ENCODE assay signal across 8 cellular contexts in the genomic region with DNA sequence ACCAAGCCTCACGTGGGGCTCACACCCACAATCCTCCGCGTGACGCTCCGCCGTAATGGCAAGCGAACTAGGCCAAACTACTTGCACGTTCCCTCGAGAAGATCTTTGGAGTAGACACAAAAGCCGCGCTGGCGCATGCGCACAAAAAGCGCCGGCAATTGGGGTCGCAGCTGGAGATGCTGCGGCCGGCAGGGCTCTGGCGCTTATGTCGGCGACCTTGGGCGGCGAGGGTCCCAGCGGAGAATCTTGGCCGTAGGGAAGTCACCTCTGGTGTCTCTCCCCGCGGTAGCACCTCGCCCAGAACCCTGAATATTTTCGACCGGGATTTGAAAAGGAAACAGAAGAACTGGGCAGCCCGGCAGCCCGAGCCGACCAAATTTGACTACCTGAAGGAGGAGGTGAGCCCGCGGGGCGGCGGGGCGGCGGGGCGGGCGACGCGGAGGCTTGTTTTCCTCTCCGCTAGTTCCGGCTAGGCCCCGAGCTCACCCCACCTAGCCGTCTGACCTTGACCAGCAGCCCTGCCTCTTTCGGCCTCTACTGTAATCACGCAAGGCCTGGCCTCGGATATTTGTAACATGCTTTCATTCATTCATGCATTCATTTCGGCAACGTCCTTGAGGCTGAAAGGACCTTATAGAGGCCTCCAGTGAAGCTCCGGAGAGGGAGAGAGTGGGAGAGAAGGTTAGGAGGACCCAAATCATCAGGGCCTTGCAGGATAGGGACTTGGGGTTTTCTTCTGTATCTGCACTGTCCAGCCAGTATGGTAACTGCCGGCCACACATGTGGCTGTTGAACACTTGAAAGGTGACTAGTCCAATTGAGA. TPM values are rescaled to one million over a fixed set of nuclear protein-coding genes. Genes with fewer than 3 reads are reported as not detected.
DNase-seq lines count a peak whose midpoint lies in the region; ATAC-seq and TF ChIP-seq lines count a peak whose summit lies in the region.

TSS of gene ESF1 (minus strand) at position 27 of the 823 bp plus-strand sequence. CDS start 1,779 bp downstream, outside the sequence.
TSS of gene NDUFAF5 (plus strand) at position 136 of the 823 bp plus-strand sequence. CDS start at position 177, 41 bp downstream.

- H3K4me3 ChIP-seq in AG04450 (ENCODE audit: low read depth, low read length) (peak within 1 kb of the TSS; percentile 90), cardiac fibroblast (replicated peaks in 1 of 2; ENCODE audit: low read depth in 2 of 2, low read length in 2 of 2) (peak within 1 kb of the TSS; percentile 89 to 91)

- H3K27ac ChIP-seq in AG04450 (ENCODE audit: low read depth, low read length), result peak within 1 kb of the TSS; percentile 62

- peak; percentile 94 for DNase-seq in AG04450 (ENCODE audit: low read depth, low spot score)
- peak; percentile 83 for DNase-seq in NCI-H226
- peak; percentile 92 for DNase-seq in WTC11 (ENCODE audit: low spot score)
- DNase-seq in cardiac fibroblast (ENCODE audit: low read depth in 2 of 2), result peak; percentile 97
- peak; percentile 91 to 93 (median 91) for DNase-seq in immature natural killer cell
- DNase-seq in smooth muscle cell of the brain vasculature (ENCODE audit: low read depth, low spot score), result peak; percentile 91

- no peaks in the 10 kb centered on the region for H3K27me3 ChIP-seq in AG04450 (ENCODE audit: control insufficient read depth, insufficient read depth, low read length)

- H3K36me3 Mint-ChIP-seq in WTC11 (peaks cover 44% of the 10 kb centered on the region), immature natural killer cell (peaks cover 21 to 25% (median 23%) of the 10 kb centered on the region in 3 donors)

- H3K27me3 Mint-ChIP-seq in WTC11 (ENCODE audit: low read depth) (no peaks in the 10 kb centered on the region), immature natural killer cell (ENCODE audit: low read depth in 3 of 3) (peaks cover 7 to 12% (median 12%) of the 10 kb centered on the region in 3 donors)

- TF ChIP-seq CTCF in AG04450 (IDR thresholded peaks at IDR 0.05; ENCODE audit: low read depth, low read length) (no peak), WTC11 (IDR thresholded peaks at IDR 0.05) (no peak), cardiac fibroblast (IDR thresholded peaks at IDR 0.05; ENCODE audit: low read depth, low read length) (no peak)

- peak within 1 kb of the TSS; percentile 99 for H3K27ac Mint-ChIP-seq in WTC11
- peak within 1 kb of the TSS; percentile 90 to 100 (median 96) for H3K27ac Mint-ChIP-seq in immature natural killer cell

- POLR2A ChIA-PET in AG04450 (lab: Yijun Ruan, JAX) (interaction anchor here (0.8 to 1.1 kb wide), 3 partner anchors 16 to 108 kb away, joined by 3 to 4 read pairs (median 3); no protein-coding TSS in a partner anchor), WTC11 (lab: Charles Lee) (interaction anchor here (0.7 to 1.1 kb wide), 3 partner anchors 11 to 1053 kb away, joined by 3 to 4 read pairs (median 3); no protein-coding TSS in a partner anchor)

- H3K9me3 Mint-ChIP-seq in WTC11 (no peaks in the 10 kb centered on the region), immature natural killer cell (no peaks in the 10 kb centered on the region)

- ATAC-seq in GM18909 (IDR thresholded peaks at IDR 0.05; ENCODE audit: poor library complexity, unreplicated experiment), result peak; percentile 97
- ATAC-seq in HG03175 (IDR thresholded peaks at IDR 0.05; ENCODE audit: unreplicated experiment), result peak; percentile 94
- ATAC-seq in WTC11, result peak; percentile 88

- CTCF ChIA-PET in AG04450 (lab: Charles Lee) (interaction anchor here (0.8 to 3.3 kb wide), 7 partner anchors 13 to 669 kb away, joined by 3 to 58 read pairs (median 5); no protein-coding TSS in a partner anchor), WTC11 (lab: Charles Lee) (interaction anchor here (0.6 to 2.6 kb wide), 4 partner anchors 13 to 212 kb away, joined by 3 to 16 read pairs (median 8); no protein-coding TSS in a partner anchor)

- H3K4me1 Mint-ChIP-seq in WTC11 (peaks cover 22% of the 10 kb centered on the region), immature natural killer cell (peaks cover 35 to 66% of the 10 kb centered on the region in 2 donors)

- H3K4me3 Mint-ChIP-seq in WTC11, result peak within 1 kb of the TSS; percentile 99
- H3K4me3 Mint-ChIP-seq in immature natural killer cell, result peak within 1 kb of the TSS; percentile 95 to 100 (median 98)

- H3K9me3 ChIP-seq in AG04450 (ENCODE audit: control insufficient read depth, insufficient read depth, low read length), result no peaks in the 10 kb centered on the region

TF ChIP-seq in WTC11, 78 proteins besides CTCF, POLR2A, EP300 and RAD21 (continues in another document):
- TF ChIP-seq, protein P1, sequence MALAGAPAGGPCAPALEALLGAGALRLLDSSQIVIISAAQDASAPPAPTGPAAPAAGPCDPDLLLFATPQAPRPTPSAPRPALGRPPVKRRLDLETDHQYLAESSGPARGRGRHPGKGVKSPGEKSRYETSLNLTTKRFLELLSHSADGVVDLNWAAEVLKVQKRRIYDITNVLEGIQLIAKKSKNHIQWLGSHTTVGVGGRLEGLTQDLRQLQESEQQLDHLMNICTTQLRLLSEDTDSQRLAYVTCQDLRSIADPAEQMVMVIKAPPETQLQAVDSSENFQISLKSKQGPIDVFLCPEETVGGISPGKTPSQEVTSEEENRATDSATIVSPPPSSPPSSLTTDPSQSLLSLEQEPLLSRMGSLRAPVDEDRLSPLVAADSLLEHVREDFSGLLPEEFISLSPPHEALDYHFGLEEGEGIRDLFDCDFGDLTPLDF (CRISPR knock-in tag; IDR thresholded peaks at IDR 0.05), result no peak; the same call in 1 of the 2 replicates
- TF ChIP-seq PRRX2 (CRISPR knock-in tag; IDR thresholded peaks at IDR 0.05), result no peak
- peak; percentile 82 for TF ChIP-seq GABPB1 (CRISPR knock-in tag; IDR thresholded peaks at IDR 0.05)
- peak; percentile 91; the same call in 1 of the 2 replicates for TF ChIP-seq FOXP1 (CRISPR knock-in tag; IDR thresholded peaks at IDR 0.05; ENCODE audit: borderline replicate concordance)
- no peak; the same call in 1 of the 2 replicates for TF ChIP-seq TP53 (CRISPR knock-in tag; IDR thresholded peaks at IDR 0.05)
- peak; percentile 94 for TF ChIP-seq MAX (CRISPR knock-in tag; IDR thresholded peaks at IDR 0.05)
- TF ChIP-seq NR2C2 (CRISPR knock-in tag; IDR thresholded peaks at IDR 0.05), result no peak
- peak; percentile 79 for TF ChIP-seq SP1 (CRISPR knock-in tag; conservative IDR thresholded peaks at IDR 0.05)
- TF ChIP-seq ETV6 (CRISPR knock-in tag; IDR thresholded peaks at IDR 0.05), result peak; percentile 82; the same call in 1 of the 2 replicates
- TF ChIP-seq FOXK1 (CRISPR knock-in tag; IDR thresholded peaks at IDR 0.05), result peak; percentile 91; the same call in 1 of the 2 replicates
- no peak for TF ChIP-seq NFYB (CRISPR knock-in tag; conservative IDR thresholded peaks at IDR 0.05; ENCODE audit: low read depth)
- no peak for TF ChIP-seq ZNF423 (CRISPR knock-in tag; IDR thresholded peaks at IDR 0.05)
- TF ChIP-seq, protein P2, sequence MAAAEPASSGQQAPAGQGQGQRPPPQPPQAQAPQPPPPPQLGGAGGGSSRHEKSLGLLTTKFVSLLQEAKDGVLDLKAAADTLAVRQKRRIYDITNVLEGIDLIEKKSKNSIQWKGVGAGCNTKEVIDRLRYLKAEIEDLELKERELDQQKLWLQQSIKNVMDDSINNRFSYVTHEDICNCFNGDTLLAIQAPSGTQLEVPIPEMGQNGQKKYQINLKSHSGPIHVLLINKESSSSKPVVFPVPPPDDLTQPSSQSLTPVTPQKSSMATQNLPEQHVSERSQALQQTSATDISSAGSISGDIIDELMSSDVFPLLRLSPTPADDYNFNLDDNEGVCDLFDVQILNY (CRISPR knock-in tag; IDR thresholded peaks at IDR 0.05), result no peak
- TF ChIP-seq, protein P3, sequence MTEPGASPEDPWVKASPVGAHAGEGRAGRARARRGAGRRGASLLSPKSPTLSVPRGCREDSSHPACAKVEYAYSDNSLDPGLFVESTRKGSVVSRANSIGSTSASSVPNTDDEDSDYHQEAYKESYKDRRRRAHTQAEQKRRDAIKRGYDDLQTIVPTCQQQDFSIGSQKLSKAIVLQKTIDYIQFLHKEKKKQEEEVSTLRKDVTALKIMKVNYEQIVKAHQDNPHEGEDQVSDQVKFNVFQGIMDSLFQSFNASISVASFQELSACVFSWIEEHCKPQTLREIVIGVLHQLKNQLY (CRISPR knock-in tag; IDR thresholded peaks at IDR 0.05), result no peak
- TF ChIP-seq ESRRA (CRISPR knock-in tag; IDR thresholded peaks at IDR 0.05; ENCODE audit: borderline replicate concordance), result peak; percentile 27; the same call in 1 of the 2 replicates
- TF ChIP-seq, protein P4, sequence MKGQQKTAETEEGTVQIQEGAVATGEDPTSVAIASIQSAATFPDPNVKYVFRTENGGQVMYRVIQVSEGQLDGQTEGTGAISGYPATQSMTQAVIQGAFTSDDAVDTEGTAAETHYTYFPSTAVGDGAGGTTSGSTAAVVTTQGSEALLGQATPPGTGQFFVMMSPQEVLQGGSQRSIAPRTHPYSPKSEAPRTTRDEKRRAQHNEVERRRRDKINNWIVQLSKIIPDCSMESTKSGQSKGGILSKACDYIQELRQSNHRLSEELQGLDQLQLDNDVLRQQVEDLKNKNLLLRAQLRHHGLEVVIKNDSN (CRISPR knock-in tag; IDR thresholded peaks at IDR 0.05), result peak; percentile 97

RNA-seq across cellular contexts. Expression of gene ESF1, which starts in this region (rescaled TPM):
- polyA plus RNA-seq in AG04450 (2011; rRNA removed) (3.8 and 6.2 TPM in 2 replicates), immature natural killer cell (1 to 10 TPM; 4.1 to 6.7 (median 4.5) TPM)
- 1.8 and 3.6 TPM in 2 replicates for polyA minus RNA-seq in AG04450 (2011; rRNA and poly(A)+ RNA removed)
- total RNA-seq in WTC11 (2021), result 25.3 to 28.7 TPM (median 26.2 TPM) in 3 replicates

RNA-seq across cellular contexts. Expression of gene NDUFAF5, which starts in this region (rescaled TPM):
- 18.4 and 24.1 TPM in 2 replicates for polyA plus RNA-seq in AG04450 (2011; rRNA removed)
- polyA minus RNA-seq in AG04450 (2011; rRNA and poly(A)+ RNA removed), result 7.4 and 11.6 TPM in 2 replicates
- 22.4 to 31.8 TPM (median 29.1 TPM) in 3 replicates for total RNA-seq in WTC11 (2021)
- polyA plus RNA-seq in immature natural killer cell, result 10 to 100 TPM in 1 of 3 donors, 1 to 10 TPM in 2; 5.8 to 14.8 (median 7.7) TPM

Comparison
In these comparisons a context has a peak if more than half of its experiments do, and no peak if none do; other contexts are left out.
1. Peak in every context shown above with its lines: DNase-seq, ATAC-seq, H3K4me3 ChIP-seq and H3K27ac ChIP-seq.